In genomic region chr17:8393470-8394231, GRCh38 we compare ENCODE assay signal across 11 cellular contexts. TPM values are rescaled to one million over a fixed set of nuclear protein-coding genes. Genes with fewer than 3 reads are reported as not detected.
DNase-seq lines count a peak whose midpoint lies in the region; ATAC-seq and TF ChIP-seq lines count a peak whose summit lies in the region.
"Had no signal": no experiment of that assay in that cellular context is flagged by ENCODE, and none has a peak within 500 bp of the region (broad histone marks: within the 10 kb centered on the region; RNA-seq: fewer than 3 reads in every experiment).

No MANE protein-coding gene starts in this region.

- peaks cover 16% of the 10 kb centered on the region for H3K4me1 Mint-ChIP-seq in activated CD4-positive, alpha-beta memory T cell treated with anti-CD3 and anti-CD28 coated beads, Interleukin-2, amount 10 ng/mL, durations not matched to agents 7 days and 5 days
- H3K4me1 Mint-ChIP-seq in stimulated activated naive CD8-positive, alpha-beta T cell treated with anti-CD3 and anti-CD28 coated beads, Interleukin-15, amount 100 ng/mL, for 72 hours: peaks cover 13% of the 10 kb centered on the region

- H3K27me3 ChIP-seq in esophagus muscularis mucosa (peaks cover 0 to 64% (median 18%) of the 10 kb centered on the region in 4 donors), hepatocyte (peaks cover 37% of the 10 kb centered on the region)

- TF ChIP-seq CTCF in esophagus muscularis mucosa (IDR thresholded peaks at IDR 0.05) (no peak), hepatocyte (IDR thresholded peaks at IDR 0.05; ENCODE audit: poor library complexity) (no peak)

- H3K27ac Mint-ChIP-seq in activated CD4-positive, alpha-beta memory T cell treated with anti-CD3 and anti-CD28 coated beads, Interleukin-2, amount 10 ng/mL, durations not matched to agents 7 days and 5 days: peak overlapping the region; percentile 79
- H3K27ac Mint-ChIP-seq in stimulated activated naive CD8-positive, alpha-beta T cell treated with anti-CD3 and anti-CD28 coated beads, Interleukin-15, amount 100 ng/mL, for 72 hours: peak overlapping the region; percentile 94 to 98

- no peak overlapping the region for H2AFZ ChIP-seq in hepatocyte

- no peaks in the 10 kb centered on the region for H3K9me2 ChIP-seq in hepatocyte (replicated peaks; ENCODE audit: insufficient read depth)

- CTCF ChIA-PET in activated CD4-positive, alpha-beta memory T cell treated with anti-CD3 and anti-CD28 coated beads, Interleukin-2, amount 10 ng/mL, durations not matched to agents 7 days and 5 days (lab: Charles Lee): interaction anchor here (1.7 to 2.5 kb wide), 3 partner anchors 10 to 352 kb away, joined by 6 to 14 read pairs (median 10); no protein-coding TSS in a partner anchor

- H3K9me3 ChIP-seq in esophagus muscularis mucosa (no peaks in the 10 kb centered on the region), hepatocyte (ENCODE audit: low read depth) (no peaks in the 10 kb centered on the region)
- H3K9me3 ChIP-seq: BE2C had no signal

- no peaks in the 10 kb centered on the region for H3K9me3 Mint-ChIP-seq in activated CD4-positive, alpha-beta memory T cell treated with anti-CD3 and anti-CD28 coated beads, Interleukin-2, amount 10 ng/mL, durations not matched to agents 7 days and 5 days
- H3K9me3 Mint-ChIP-seq in stimulated activated naive CD8-positive, alpha-beta T cell treated with anti-CD3 and anti-CD28 coated beads, Interleukin-15, amount 100 ng/mL, for 72 hours: peaks cover 0 to 8% of the 10 kb centered on the region in 2 donors

- H4K20me1 ChIP-seq in hepatocyte (ENCODE audit: insufficient read depth, poor library complexity, severe bottlenecking): no peaks in the 10 kb centered on the region

- peak; percentile 97 for ATAC-seq in stimulated activated naive CD8-positive, alpha-beta T cell treated with anti-CD3 and anti-CD28 coated beads, Interleukin-15, amount 100 ng/mL, for 72 hours

- H3K4me3 ChIP-seq in esophagus muscularis mucosa (no peak overlapping the region), hepatocyte (no peak overlapping the region)

- no peak for TF ChIP-seq POLR2A in esophagus muscularis mucosa (IDR thresholded peaks at IDR 0.05; ENCODE audit: low read depth)

- H3K4me1 ChIP-seq in esophagus muscularis mucosa (no peaks in the 10 kb centered on the region), hepatocyte (ENCODE audit: insufficient read depth) (no peaks in the 10 kb centered on the region)
- H3K4me1 ChIP-seq: BE2C had no signal

- no peaks in the 10 kb centered on the region for H3K79me2 ChIP-seq in hepatocyte

- intact Hi-C loops in esophagus muscularis mucosa (cut with DNase I): no loop called here

- H3K36me3 Mint-ChIP-seq in activated CD4-positive, alpha-beta memory T cell treated with anti-CD3 and anti-CD28 coated beads, Interleukin-2, amount 10 ng/mL, durations not matched to agents 7 days and 5 days (ENCODE audit: low read depth): no peaks in the 10 kb centered on the region

- POLR2A ChIA-PET in activated CD4-positive, alpha-beta memory T cell treated with anti-CD3 and anti-CD28 coated beads, Interleukin-2, amount 10 ng/mL, durations not matched to agents 7 days and 5 days (lab: Charles Lee): interaction anchor here (0.9 to 3.0 kb wide), 4 partner anchors 11 to 147 kb away, joined by 3 to 20 read pairs (median 4); partner anchors contain the start of genes NDEL1 and RPL26

- H3K4me3 Mint-ChIP-seq in activated CD4-positive, alpha-beta memory T cell treated with anti-CD3 and anti-CD28 coated beads, Interleukin-2, amount 10 ng/mL, durations not matched to agents 7 days and 5 days: no peak overlapping the region
- peak overlapping the region; percentile 30 to 55 for H3K4me3 Mint-ChIP-seq in stimulated activated naive CD8-positive, alpha-beta T cell treated with anti-CD3 and anti-CD28 coated beads, Interleukin-15, amount 100 ng/mL, for 72 hours

- H3K27ac ChIP-seq in esophagus muscularis mucosa (replicated peaks in 1 of 4) (no peak overlapping the region), hepatocyte (no peak overlapping the region)

- H3K36me3 ChIP-seq in esophagus muscularis mucosa (no peaks in the 10 kb centered on the region), hepatocyte (replicated peaks; ENCODE audit: insufficient read depth, low read depth) (no peaks in the 10 kb centered on the region)
- H3K36me3 ChIP-seq: BE2C had no signal

- H3K27me3 Mint-ChIP-seq in activated CD4-positive, alpha-beta memory T cell treated with anti-CD3 and anti-CD28 coated beads, Interleukin-2, amount 10 ng/mL, durations not matched to agents 7 days and 5 days: peaks cover 25% of the 10 kb centered on the region
- H3K27me3 Mint-ChIP-seq in stimulated activated naive CD8-positive, alpha-beta T cell treated with anti-CD3 and anti-CD28 coated beads, Interleukin-15, amount 100 ng/mL, for 72 hours: peaks cover 14% of the 10 kb centered on the region

- H3K4me2 ChIP-seq in hepatocyte: no peak overlapping the region

- peak in 2 of 3 donors; percentile 9 to 13 for DNase-seq in stimulated activated CD4-positive, alpha-beta T cell treated with anti-CD3 and anti-CD28 coated beads, Interleukin-12 subunit alpha, Interleukin-12 subunit beta, amount 100 ng/mL, for 48 hours (ENCODE audit: low read depth in 2 of 3, low spot score in 1 of 3)
- no peak for DNase-seq in stimulated activated CD4-positive, alpha-beta T cell treated with anti-CD3 and anti-CD28 coated beads, Interleukin-2, amount 100 ng/mL, for 24 hours
- peak; percentile 63 for DNase-seq in activated CD4-positive, alpha-beta memory T cell treated with anti-CD3 and anti-CD28 coated beads, Interleukin-2, amount 10 ng/mL, durations not matched to agents 7 days and 5 days
- DNase-seq in esophagus muscularis mucosa (ENCODE audit: extremely low spot score) (peak; percentile 82), epidermal melanocyte (ENCODE audit: insufficient read length, low spot score) (no peak), GDM1 (lab: John Stamatoyannopoulos, UW) (no peak), hepatocyte (ENCODE audit: low spot score) (no peak)
- peak in 1 of 2 donors; percentile 43 for DNase-seq in stimulated activated naive CD8-positive, alpha-beta T cell treated with anti-CD3 and anti-CD28 coated beads, Interleukin-15, amount 100 ng/mL, for 72 hours
- DNase-seq: BE2C, NCI-H146 had no signal

- no peak for TF ChIP-seq EP300 in esophagus muscularis mucosa (IDR thresholded peaks at IDR 0.05)

- WGBS in esophagus muscularis mucosa: 60% methylated on average over 5 of the region's 8 CpGs
- 73% methylated on average over 8 of the region's 8 CpGs for WGBS in hepatocyte (ENCODE audit: low lambda C conversion rate, missing lambda C conversion rate)

RNA-seq across cellular contexts. Expression of gene RNF222, which starts 4.0 kb away (rescaled TPM):
- total RNA-seq in activated CD4-positive, alpha-beta memory T cell treated with anti-CD3 and anti-CD28 coated beads, Interleukin-2, amount 10 ng/mL, durations not matched to agents 7 days and 5 days: under 1 TPM in 1 of 2 experiments, not detected in 1; 0.18 TPM
- total RNA-seq in esophagus muscularis mucosa: under 1 TPM in 1 of 4 donors, not detected in 3; 0.42 TPM
- not detected in 2 replicates for total RNA-seq in hepatocyte
- not detected in 2 replicates for polyA plus RNA-seq in hepatocyte
- total RNA-seq: subcutaneous adipose tissue had no signal

RNA-seq across cellular contexts. Expression of gene RPL26, which starts 10.7 kb away (rescaled TPM):
- total RNA-seq in activated CD4-positive, alpha-beta memory T cell treated with anti-CD3 and anti-CD28 coated beads, Interleukin-2, amount 10 ng/mL, durations not matched to agents 7 days and 5 days: 1,000 to 10,000 TPM; 1,912 to 1,913 TPM
- total RNA-seq in esophagus muscularis mucosa (1,000 to 10,000 TPM; 1,511 to 3,942 (median 2,863) TPM), hepatocyte (3,628 and 3,816 TPM in 2 replicates)
- 403 and 411 TPM in 2 replicates for polyA plus RNA-seq in hepatocyte

RNA-seq across cellular contexts. Expression of gene NDEL1, which starts 42.0 kb away (rescaled TPM):
- 10 to 100 TPM; 63.5 to 64.0 TPM for total RNA-seq in activated CD4-positive, alpha-beta memory T cell treated with anti-CD3 and anti-CD28 coated beads, Interleukin-2, amount 10 ng/mL, durations not matched to agents 7 days and 5 days
- total RNA-seq in esophagus muscularis mucosa (10 to 100 TPM; 48.2 to 80.8 (median 55.5) TPM), hepatocyte (60.7 and 66.3 TPM in 2 replicates)
- polyA plus RNA-seq in hepatocyte: 46.1 and 51.1 TPM in 2 replicates

RNA-seq across cellular contexts. Expression of gene ODF4, which starts 54.0 kb away (rescaled TPM):
- not detected for total RNA-seq in activated CD4-positive, alpha-beta memory T cell treated with anti-CD3 and anti-CD28 coated beads, Interleukin-2, amount 10 ng/mL, durations not matched to agents 7 days and 5 days
- total RNA-seq in esophagus muscularis mucosa: not detected
- total RNA-seq in hepatocyte: not detected in 2 replicates
- not detected in 2 replicates for polyA plus RNA-seq in hepatocyte
- total RNA-seq: subcutaneous adipose tissue had no signal

Comparison
In these comparisons a context has a peak if more than half of its experiments do, and no peak if none do; other contexts are left out.
1. DNase-seq: peak in stimulated activated CD4-positive, alpha-beta T cell treated with anti-CD3 and anti-CD28 coated beads, Interleukin-12 subunit alpha, Interleukin-12 subunit beta, amount 100 ng/mL, for 48 hours (2 of 3), activated CD4-positive, alpha-beta memory T cell treated with anti-CD3 and anti-CD28 coated beads, Interleukin-2, amount 10 ng/mL, durations not matched to agents 7 days and 5 days (single experiment) and esophagus muscularis mucosa (single experiment); none in stimulated activated CD4-positive, alpha-beta T cell treated with anti-CD3 and anti-CD28 coated beads, Interleukin-2, amount 100 ng/mL, for 24 hours (0 of 2), epidermal melanocyte (single experiment), GDM1 (single experiment) and hepatocyte (single experiment).